ENCODE assay signal across 8 cellular contexts in the genomic region with DNA sequence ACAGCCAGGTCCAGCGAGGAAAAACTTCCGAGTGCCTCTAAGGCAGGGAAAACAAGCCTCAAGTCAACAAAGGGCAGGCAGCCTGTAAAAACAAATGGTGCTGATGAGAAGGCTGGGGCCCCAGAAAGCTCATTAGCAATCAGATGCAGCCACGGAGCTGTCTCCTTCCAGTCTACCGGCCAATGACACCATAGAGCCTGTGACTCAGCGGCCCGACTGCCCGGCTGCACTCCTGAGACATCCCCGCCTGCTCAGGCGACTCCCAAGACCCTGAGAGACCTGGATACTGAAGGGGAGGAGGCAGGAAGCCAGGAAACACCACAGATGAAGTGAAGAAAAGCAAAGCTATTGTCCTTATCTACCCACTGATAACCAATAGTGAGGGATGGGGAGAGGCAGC.
A peak's percentile ranks its signal among the peaks of the same experiment; 100 is the strongest.
DNase-seq lines count a peak whose midpoint lies in the region; ATAC-seq and TF ChIP-seq lines count a peak whose summit lies in the region.
"Had no signal": no experiment of that assay in that cellular context is flagged by ENCODE, and none has a peak within 500 bp of the region (broad histone marks: within the 10 kb centered on the region; RNA-seq: fewer than 3 reads in every experiment).

No MANE protein-coding gene starts in this region.

- no peaks in the 10 kb centered on the region for H3K9me3 Mint-ChIP-seq in type B pancreatic cell

- no peaks in the 10 kb centered on the region for H3K36me3 Mint-ChIP-seq in type B pancreatic cell

- H3K27me3 Mint-ChIP-seq in type B pancreatic cell, result peaks cover 13% of the 10 kb centered on the region

- H3K4me3 Mint-ChIP-seq in type B pancreatic cell, result peak overlapping the region; percentile 25

- H3K4me3 ChIP-seq in choroid plexus epithelial cell (ENCODE audit: low read depth, low read length), result peak overlapping the region; percentile 8

- DNase-seq in NCI-H146 treated with DMSO at 0.1 percent for 48 hours (lab: John Stamatoyannopoulos, UW; ENCODE audit: unreplicated experiment) (peak; percentile 47), choroid plexus epithelial cell (ENCODE audit: low read depth) (peak; percentile 61), iris pigment epithelial cell (ENCODE audit: low read depth) (peak; percentile 25), type B pancreatic cell (ENCODE audit: extremely low spot score, unreplicated experiment) (no peak), NCI-H2029 treated with DMSO at 0.1 percent for 48 hours (lab: John Stamatoyannopoulos, UW) (no peak), T-helper 9 cell (no peak)
- DNase-seq: kidney had no signal

- H3K27ac Mint-ChIP-seq in type B pancreatic cell, result peak overlapping the region; percentile 27

- TF ChIP-seq CTCF in choroid plexus epithelial cell (conservative IDR thresholded peaks at IDR 0.05; ENCODE audit: low read depth, low read length) (no peak), type B pancreatic cell (conservative IDR thresholded peaks at IDR 0.05) (no peak)

- peaks cover 14% of the 10 kb centered on the region for H3K4me1 Mint-ChIP-seq in type B pancreatic cell (ENCODE audit: unreplicated experiment)

- no peak for ATAC-seq in HG03175 (IDR thresholded peaks at IDR 0.05; ENCODE audit: unreplicated experiment)

Comparison
In these comparisons a context has a peak if more than half of its experiments do, and no peak if none do; other contexts are left out.
1. DNase-seq: peak in NCI-H146 treated with DMSO at 0.1 percent for 48 hours (single experiment), choroid plexus epithelial cell (single experiment) and iris pigment epithelial cell (single experiment); none in type B pancreatic cell (single experiment), NCI-H2029 treated with DMSO at 0.1 percent for 48 hours (single experiment) and T-helper 9 cell (single experiment).